In the genomic region with DNA sequence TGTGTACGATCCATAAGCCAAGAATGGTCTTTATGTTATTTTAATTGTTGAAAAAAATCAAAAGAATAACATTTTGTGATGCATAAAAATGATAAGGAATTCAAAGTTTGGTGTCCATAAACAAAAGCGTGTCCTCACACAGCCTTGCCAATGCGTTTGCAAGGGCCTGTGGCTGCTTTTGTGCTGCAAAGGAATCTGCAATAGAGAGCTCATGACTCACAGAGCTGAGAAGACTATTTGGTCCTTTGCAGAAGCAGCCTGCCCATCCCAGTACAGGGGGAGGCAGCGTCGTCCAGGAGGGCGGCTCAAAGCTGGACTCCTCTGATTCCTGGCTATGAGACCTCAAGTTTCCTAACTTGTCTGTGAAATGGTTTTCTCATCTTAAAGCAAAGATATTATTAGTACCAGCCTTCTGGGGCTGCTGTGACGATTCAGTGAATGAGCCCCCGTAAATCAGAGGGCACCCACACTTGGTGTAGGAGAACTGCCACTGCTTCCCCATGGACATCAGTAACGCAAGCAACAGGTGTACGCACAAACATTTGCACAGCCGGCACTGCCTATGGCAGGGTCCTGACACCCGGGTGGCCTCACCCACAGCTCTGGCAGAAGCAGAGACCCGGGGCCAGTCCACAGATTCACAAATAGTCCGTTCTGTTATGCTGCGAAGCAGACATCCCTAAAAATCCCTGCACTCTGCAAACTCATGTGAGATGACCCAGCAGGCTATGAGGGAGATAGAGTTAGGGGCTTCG, we compare ENCODE assay signal across 26 cellular contexts.
DNase-seq lines count a peak whose midpoint lies in the region; FAIRE-seq and TF ChIP-seq lines count a peak whose summit lies in the region.
"Had no signal": no experiment of that assay in that cellular context is flagged by ENCODE, and none has a peak within 500 bp of the region (broad histone marks: within the 10 kb centered on the region; RNA-seq: fewer than 3 reads in every experiment).

No MANE protein-coding gene starts in this region.

- no peak overlapping the region; the same call in 1 of the 2 replicates for H3K4me3 Mint-ChIP-seq in HFFc6
- H3K4me3 Mint-ChIP-seq: activated CD4-positive, alpha-beta memory T cell treated with anti-CD3 and anti-CD28 coated beads, Interleukin-2, amount 10 ng/mL, durations not matched to agents 7 days and 5 days; H9; stimulated activated effector memory CD8-positive, alpha-beta T cell treated with anti-CD3 and anti-CD28 coated beads, Interleukin-12 subunit alpha, Interleukin-12 subunit beta, amount 100 ng/mL, for 72 hours had no signal

- H3K9me3 ChIP-seq in kidney (ENCODE audit: control insufficient read depth in 1 of 2, low read length in 2 of 2) (peaks cover 0 to 3% of the 10 kb centered on the region in 2 donors), suprapubic skin (no peaks in the 10 kb centered on the region)
- H3K9me3 ChIP-seq: thoracic aorta had no signal

- H3K4me3 ChIP-seq in AG04449 (ENCODE audit: low read depth, low read length) (no peak overlapping the region), brain microvascular endothelial cell (ENCODE audit: low read depth, low read length) (no peak overlapping the region), kidney (ENCODE audit: low read length in 2 of 2) (no peak overlapping the region), suprapubic skin (no peak overlapping the region)
- H3K4me3 ChIP-seq: cardiac muscle cell had no signal

- no peak for TF ChIP-seq EP300 in suprapubic skin (IDR thresholded peaks at IDR 0.05)

- CTCF ChIA-PET in AG04449 (lab: Yijun Ruan, JAX), result interaction anchor here (0.9 to 9.7 kb wide), 4 partner anchors 22 to 274 kb away, joined by 4 to 120 read pairs (median 26); no protein-coding TSS in a partner anchor

- H3K4me1 ChIP-seq in kidney (ENCODE audit: control insufficient read depth in 1 of 2, insufficient read depth in 1 of 2, low read depth in 1 of 2, low read length in 2 of 2) (peaks cover 7% of the 10 kb centered on the region in 2 donors), suprapubic skin (no peaks in the 10 kb centered on the region)

- intact Hi-C loops in kidney (cut with DNase I), result loop anchor here (10.0 kb wide), 1 partner anchor 261 kb away; no protein-coding TSS in a partner anchor

- POLR2A ChIA-PET in AG04449 (lab: Yijun Ruan, JAX), result no interaction called here

- DNase-seq in AG04449 (ENCODE audit: low read depth, low spot score) (peak; percentile 65), HFFc6 (peak; percentile 34), brain microvascular endothelial cell (peak; percentile 89), kidney (peak; percentile 54), HuH-7 (ENCODE audit: low spot score) (no peak), suprapubic skin (ENCODE audit: low spot score in 2 of 2) (no peak), DMS 273 (lab: John Stamatoyannopoulos, UW; ENCODE audit: unreplicated experiment) (no peak), putamen (ENCODE audit: low spot score) (no peak)
- DNase-seq: activated CD4-positive, alpha-beta memory T cell treated with anti-CD3 and anti-CD28 coated beads, Interleukin-2, amount 10 ng/mL, durations not matched to agents 7 days and 5 days; activated gamma-delta T cell treated with Interleukin-2 at 50 U/mL for 16 hours; C1 segment of cervical spinal cord; dermis blood vessel endothelial cell; H9; immature natural killer cell; midbrain; NCI-H1436; NCI-H524 treated with DMSO at 0.1 percent for 48 hours; stimulated activated CD4-positive, alpha-beta T cell treated with anti-CD3 and anti-CD28 coated beads, Interleukin-1b, Interleukin-23, amount 100 ng/mL, for 48 hours; T1000 had no signal

- H3K27ac ChIP-seq in brain microvascular endothelial cell (no peak overlapping the region), kidney (ENCODE audit: low read depth in 2 of 2, low read length in 2 of 2) (no peak overlapping the region), suprapubic skin (no peak overlapping the region)
- H3K27ac ChIP-seq: cardiac muscle cell, thoracic aorta had no signal

- no peaks in the 10 kb centered on the region for H3K36me3 ChIP-seq in brain microvascular endothelial cell (replicated peaks)
- no peaks in the 10 kb centered on the region for H3K36me3 ChIP-seq in kidney (ENCODE audit: control insufficient read depth in 1 of 2, insufficient read depth in 2 of 2, low read length in 2 of 2)
- no peaks in the 10 kb centered on the region for H3K36me3 ChIP-seq in suprapubic skin
- H3K36me3 ChIP-seq: cardiac muscle cell, thoracic aorta had no signal

- H3K9ac ChIP-seq in kidney (ENCODE audit: low read length in 2 of 2), result no peak overlapping the region

- peaks cover 17% of the 10 kb centered on the region for H3K9me3 Mint-ChIP-seq in HFFc6
- H3K9me3 Mint-ChIP-seq: activated CD4-positive, alpha-beta memory T cell treated with anti-CD3 and anti-CD28 coated beads, Interleukin-2, amount 10 ng/mL, durations not matched to agents 7 days and 5 days had no signal

- TF ChIP-seq POLR2A in suprapubic skin (IDR thresholded peaks at IDR 0.05), result no peak

- in situ Hi-C loops in brain microvascular endothelial cell (cut with HindIII; ENCODE audit: low pct_ligation_motif_present, low sequenced_read_pairs), result no loop called here

- H3K27me3 Mint-ChIP-seq in HFFc6 (ENCODE audit: insufficient read depth), result no peaks in the 10 kb centered on the region; the same call in 1 of the 2 replicates

- H3K27me3 ChIP-seq in brain microvascular endothelial cell (replicated peaks), result no peaks in the 10 kb centered on the region
- H3K27me3 ChIP-seq in suprapubic skin, result no peaks in the 10 kb centered on the region
- H3K27me3 ChIP-seq: cardiac muscle cell had no signal

- H3K27ac Mint-ChIP-seq in HFFc6, result peak overlapping the region; percentile 49; the same call in 1 of the 2 replicates
- H3K27ac Mint-ChIP-seq: activated CD4-positive, alpha-beta memory T cell treated with anti-CD3 and anti-CD28 coated beads, Interleukin-2, amount 10 ng/mL, durations not matched to agents 7 days and 5 days; H9; immature natural killer cell; stimulated activated effector memory CD8-positive, alpha-beta T cell treated with anti-CD3 and anti-CD28 coated beads, Interleukin-12 subunit alpha, Interleukin-12 subunit beta, amount 100 ng/mL, for 72 hours had no signal

- H3K4me1 Mint-ChIP-seq in HFFc6 (ENCODE audit: low read depth), result peaks cover 22% of the 10 kb centered on the region
- H3K4me1 Mint-ChIP-seq: activated CD4-positive, alpha-beta memory T cell treated with anti-CD3 and anti-CD28 coated beads, Interleukin-2, amount 10 ng/mL, durations not matched to agents 7 days and 5 days; immature natural killer cell; stimulated activated effector memory CD8-positive, alpha-beta T cell treated with anti-CD3 and anti-CD28 coated beads, Interleukin-12 subunit alpha, Interleukin-12 subunit beta, amount 100 ng/mL, for 72 hours had no signal

- 84% methylated on average over 13 of the region's 16 CpGs for WGBS in suprapubic skin

- FAIRE-seq in kidney (lab: Jason Lieb, UNC), result no peak
- FAIRE-seq: A204.1, D721Med, GM18507, RCC 7860 had no signal

- TF ChIP-seq CTCF in AG04449 (IDR thresholded peaks at IDR 0.05; ENCODE audit: insufficient read depth, low read length, missing control alignments), result no peak
- TF ChIP-seq CTCF in HFFc6 (IDR thresholded peaks at IDR 0.05), result no peak
- TF ChIP-seq CTCF in brain microvascular endothelial cell (IDR thresholded peaks at IDR 0.05; ENCODE audit: low read depth, low read length, missing control alignments), result no peak
- TF ChIP-seq CTCF in kidney (IDR thresholded peaks at IDR 0.05; ENCODE audit: borderline replicate concordance, extremely low read depth, insufficient read depth), result no peak
- no peak for TF ChIP-seq CTCF in suprapubic skin (IDR thresholded peaks at IDR 0.05)

- peaks cover 10% of the 10 kb centered on the region for H3K36me3 Mint-ChIP-seq in HFFc6 (ENCODE audit: low read depth)
- H3K36me3 Mint-ChIP-seq: immature natural killer cell; stimulated activated effector memory CD8-positive, alpha-beta T cell treated with anti-CD3 and anti-CD28 coated beads, Interleukin-12 subunit alpha, Interleukin-12 subunit beta, amount 100 ng/mL, for 72 hours had no signal

Comparison
In these comparisons a context has a peak if more than half of its experiments do, and no peak if none do; other contexts are left out.
1. DNase-seq: peak in AG04449 (single experiment), HFFc6 (single experiment), brain microvascular endothelial cell (single experiment) and kidney (single experiment); none in HuH-7 (single experiment), suprapubic skin (0 of 2), DMS 273 (single experiment) and putamen (single experiment).